ENCODE assay signal across 14 cellular contexts in genomic region chr2:109189751-109190150, GRCh38.
DNase-seq lines count a peak whose midpoint lies in the region; ATAC-seq and TF ChIP-seq lines count a peak whose summit lies in the region.
"Had no signal": no experiment of that assay in that cellular context is flagged by ENCODE, and none has a peak within 500 bp of the region (broad histone marks: within the 10 kb centered on the region; RNA-seq: fewer than 3 reads in every experiment).

No MANE protein-coding gene starts in this region.

- H2AK5ac ChIP-seq in IMR-90 (ENCODE audit: low read depth, low read length) = peak overlapping the region; percentile 69; the same call in 1 of the 2 replicates

- H3K9ac ChIP-seq in IMR-90 (ENCODE audit: low read depth, low read length) = no peak overlapping the region
- H3K9ac ChIP-seq: GM23248 had no signal

- no peak overlapping the region for H2AFZ ChIP-seq in IMR-90 (replicated peaks; ENCODE audit: low read length, poor library complexity)
- H2AFZ ChIP-seq: GM23248 had no signal

- no peak overlapping the region for H4K8ac ChIP-seq in IMR-90 (ENCODE audit: low read depth in 2 of 2, low read length in 2 of 2)

- no peak for DNase-seq in IMR-90
- DNase-seq in ascending aorta (ENCODE audit: low spot score in 2 of 2) = peak in 1 of 2 donors; percentile 38
- peak; percentile 50 for DNase-seq in fibroblast of gingiva (ENCODE audit: low read depth)
- DNase-seq in mesenteric fat pad (ENCODE audit: low spot score) = peak; percentile 35
- no peak for DNase-seq in NCI-H1105 treated with DMSO at 0.1 percent for 48 hours (lab: John Stamatoyannopoulos, UW)
- no peak for DNase-seq in activated T-helper 1 cell treated with anti-CD3 and anti-CD28 coated beads, Interleukin-12 subunit alpha, Interleukin-12 subunit beta, Interleukin-2, Interleukin-4 antibody, amounts not matched to agents 30 ng/mL and 10 ng/mL and 1 ng/mL, durations not matched to agents 14 hours and 24 hours and 36 hours (ENCODE audit: low spot score)
- DNase-seq in Ammon's horn (ENCODE audit: low spot score) = no peak
- DNase-seq: CD4-positive, alpha-beta T cell; DMS153; DMS79; GF-D8; GM23248; HCEC 1CT had no signal

- CTCF ChIA-PET in IMR-90 (lab: Yijun Ruan, JAX) = no interaction called here

- dilution Hi-C loops in IMR-90 (cut with HindIII; ENCODE audit: low sequenced_read_pairs, unreplicated experiment) = no loop called here

- no peak overlapping the region; the same call in 1 of the 2 replicates for H3K4ac ChIP-seq in IMR-90 (ENCODE audit: low read depth, low read length)

- TF ChIP-seq CTCF in IMR-90 (conservative IDR thresholded peaks at IDR 0.05; ENCODE audit: low read depth, low read length) = no peak
- TF ChIP-seq CTCF in ascending aorta (IDR thresholded peaks at IDR 0.05) = no peak

- no peak for TF ChIP-seq RAD21 in IMR-90 (IDR thresholded peaks at IDR 0.05; ENCODE audit: low read length)

- H2AK9ac ChIP-seq in IMR-90 (replicated peaks; ENCODE audit: low read depth, low read length, poor library complexity) = no peak overlapping the region

- H3K56ac ChIP-seq in IMR-90 (ENCODE audit: extremely low read depth, insufficient read depth, low read length) = no peak overlapping the region

- H3K27me3 ChIP-seq in IMR-90 (ENCODE audit: control insufficient read depth, insufficient read depth, low read length) = no peaks in the 10 kb centered on the region
- H3K27me3 ChIP-seq in ascending aorta = no peaks in the 10 kb centered on the region

- H3K9me3 Mint-ChIP-seq in activated T-helper 1 cell treated with anti-CD3 and anti-CD28 coated beads, Interleukin-12 subunit alpha, Interleukin-12 subunit beta, Interleukin-2, Interleukin-4 antibody, amounts not matched to agents 30 ng/mL and 10 ng/mL and 1 ng/mL, durations not matched to agents 14 hours and 24 hours and 36 hours = no peaks in the 10 kb centered on the region
- H3K9me3 Mint-ChIP-seq: CD4-positive, alpha-beta T cell had no signal

- H4K20me1 ChIP-seq in IMR-90 (ENCODE audit: insufficient read depth, low read length) = peaks cover 39% of the 10 kb centered on the region; the same call in 1 of the 2 replicates

- no peak overlapping the region for H3K18ac ChIP-seq in IMR-90 (ENCODE audit: low read depth, low read length)

- H3K27me3 Mint-ChIP-seq in activated T-helper 1 cell treated with anti-CD3 and anti-CD28 coated beads, Interleukin-12 subunit alpha, Interleukin-12 subunit beta, Interleukin-2, Interleukin-4 antibody, amounts not matched to agents 30 ng/mL and 10 ng/mL and 1 ng/mL, durations not matched to agents 14 hours and 24 hours and 36 hours (ENCODE audit: insufficient read depth) = peaks cover 31% of the 10 kb centered on the region
- H3K27me3 Mint-ChIP-seq: CD4-positive, alpha-beta T cell had no signal

- in situ Hi-C loops in IMR-90 (cut with MboI; ENCODE audit: low sequenced_read_pairs) = no loop called here

- 0 out of 3 replicates have a peak overlapping the region, but pooled peaks have one; percentile 41 for H2BK15ac ChIP-seq in IMR-90 (ENCODE audit: low read depth, low read length)

- H3K36me3 Mint-ChIP-seq in activated T-helper 1 cell treated with anti-CD3 and anti-CD28 coated beads, Interleukin-12 subunit alpha, Interleukin-12 subunit beta, Interleukin-2, Interleukin-4 antibody, amounts not matched to agents 30 ng/mL and 10 ng/mL and 1 ng/mL, durations not matched to agents 14 hours and 24 hours and 36 hours (ENCODE audit: low read depth) = no peaks in the 10 kb centered on the region

- WGBS in IMR-90 (ENCODE audit: extremely low coverage in 2 of 2, insufficient read length in 1 of 2), 2 experiments = no CpG with 5 or more reads among the region's 5 CpGs

- H3K9me3 ChIP-seq in IMR-90 (ENCODE audit: control insufficient read depth, insufficient read depth, low read length) (no peaks in the 10 kb centered on the region), ascending aorta (no peaks in the 10 kb centered on the region)

- H3K4me2 ChIP-seq in IMR-90 (ENCODE audit: low read depth, low read length) = no peak overlapping the region

- TF ChIP-seq POLR2A in IMR-90 (IDR thresholded peaks at IDR 0.05; ENCODE audit: low read depth, low read length) = no peak

- H3K27ac ChIP-seq in IMR-90 (ENCODE audit: insufficient read depth, low read length) (no peak overlapping the region), ascending aorta (peak overlapping the region; percentile 74 to 76)
- H3K27ac ChIP-seq: C4-2B, GM23248 had no signal

- intact Hi-C loops in IMR-90 (cut with micrococcal nuclease) = no loop called here
- intact Hi-C loops in ascending aorta (cut with DNase I) = no loop called here
- intact Hi-C loops in activated T-helper 1 cell treated with anti-CD3 and anti-CD28 coated beads, Interleukin-12 subunit alpha, Interleukin-12 subunit beta, Interleukin-2, Interleukin-4 antibody, amounts not matched to agents 30 ng/mL and 10 ng/mL and 1 ng/mL, durations not matched to agents 14 hours and 24 hours and 36 hours (cut with micrococcal nuclease) = no loop called here

- no peaks in the 10 kb centered on the region for H3K4me1 Mint-ChIP-seq in activated T-helper 1 cell treated with anti-CD3 and anti-CD28 coated beads, Interleukin-12 subunit alpha, Interleukin-12 subunit beta, Interleukin-2, Interleukin-4 antibody, amounts not matched to agents 30 ng/mL and 10 ng/mL and 1 ng/mL, durations not matched to agents 14 hours and 24 hours and 36 hours (ENCODE audit: low read depth)

- peak overlapping the region; percentile 33; the same call in 1 of the 2 replicates for H3K14ac ChIP-seq in IMR-90 (replicated peaks; ENCODE audit: low read depth, low read length)

- H3K27ac Mint-ChIP-seq in activated T-helper 1 cell treated with anti-CD3 and anti-CD28 coated beads, Interleukin-12 subunit alpha, Interleukin-12 subunit beta, Interleukin-2, Interleukin-4 antibody, amounts not matched to agents 30 ng/mL and 10 ng/mL and 1 ng/mL, durations not matched to agents 14 hours and 24 hours and 36 hours = no peak overlapping the region
- H3K27ac Mint-ChIP-seq: CD4-positive, alpha-beta T cell had no signal

- H3K9me1 ChIP-seq in IMR-90 (ENCODE audit: insufficient read depth, low read length) = peaks cover 25% of the 10 kb centered on the region

- H4K5ac ChIP-seq in IMR-90 (ENCODE audit: low read depth, low read length) = no peak overlapping the region

- POLR2A ChIA-PET in IMR-90 (lab: Charles Lee; ENCODE audit: unreplicated experiment) = no interaction called here

- H3K23ac ChIP-seq in IMR-90 (ENCODE audit: low read depth, low read length) = no peak overlapping the region; the same call in 1 of the 2 replicates

- H2BK5ac ChIP-seq in IMR-90 (ENCODE audit: low read depth, low read length, poor library complexity, severe bottlenecking) = no peak overlapping the region

- no peak for ATAC-seq in IMR-90 (ENCODE audit: low read depth)

- H3K4me3 ChIP-seq in IMR-90 (ENCODE audit: insufficient read depth, low read depth, low read length) (no peak overlapping the region), ascending aorta (no peak overlapping the region)
- H3K4me3 ChIP-seq: GM23248 had no signal

- BruUV-seq in IMR-90 (replicated peaks; lab: Mats Ljungman, UMichigan) = no TSS peak

- H3K36me3 ChIP-seq in IMR-90 (ENCODE audit: control insufficient read depth, insufficient read depth, low read length) (no peaks in the 10 kb centered on the region), ascending aorta (no peaks in the 10 kb centered on the region)

- no peak overlapping the region for H3K4me3 Mint-ChIP-seq in activated T-helper 1 cell treated with anti-CD3 and anti-CD28 coated beads, Interleukin-12 subunit alpha, Interleukin-12 subunit beta, Interleukin-2, Interleukin-4 antibody, amounts not matched to agents 30 ng/mL and 10 ng/mL and 1 ng/mL, durations not matched to agents 14 hours and 24 hours and 36 hours
- H3K4me3 Mint-ChIP-seq: CD4-positive, alpha-beta T cell had no signal

- no peak overlapping the region for H2BK20ac ChIP-seq in IMR-90 (ENCODE audit: low read depth, low read length)

- H4K91ac ChIP-seq in IMR-90 (ENCODE audit: insufficient read depth, low read depth, low read length) = no peak overlapping the region

- no peak overlapping the region for H2BK120ac ChIP-seq in IMR-90 (ENCODE audit: low read depth, low read length)

- H3K79me1 ChIP-seq in IMR-90 (ENCODE audit: low read depth in 1 of 2, low read length in 2 of 2) = peaks cover 65 to 88% of the 10 kb centered on the region in 2 experiments

- peaks cover 18% of the 10 kb centered on the region for H3K4me1 ChIP-seq in IMR-90 (ENCODE audit: control insufficient read depth, insufficient read depth, low read length)
- H3K4me1 ChIP-seq in ascending aorta = peaks cover 22 to 52% of the 10 kb centered on the region in 2 donors

TF ChIP-seq in IMR-90, 13 proteins besides CTCF, POLR2A, EP300 and RAD21:
- TF ChIP-seq RCOR1 (IDR thresholded peaks at IDR 0.05; ENCODE audit: insufficient replicate concordance, low read length) = no peak
- TF ChIP-seq ELK1 (IDR thresholded peaks at IDR 0.05; ENCODE audit: borderline replicate concordance, low read depth, low read length) = no peak
- TF ChIP-seq CEBPB (IDR thresholded peaks at IDR 0.05; ENCODE audit: low read depth, low read length) = peak; percentile 0

Comparison
In these comparisons a context has a peak if more than half of its experiments do, and no peak if none do; other contexts are left out.
1. DNase-seq: peak in fibroblast of gingiva (single experiment) and mesenteric fat pad (single experiment); none in IMR-90 (single experiment), NCI-H1105 treated with DMSO at 0.1 percent for 48 hours (single experiment), activated T-helper 1 cell treated with anti-CD3 and anti-CD28 coated beads, Interleukin-12 subunit alpha, Interleukin-12 subunit beta, Interleukin-2, Interleukin-4 antibody, amounts not matched to agents 30 ng/mL and 10 ng/mL and 1 ng/mL, durations not matched to agents 14 hours and 24 hours and 36 hours (single experiment) and Ammon's horn (single experiment).